ENCODE assay signal across 17 cellular contexts in genomic region chr11:99199336-99199735, GRCh38.
DNase-seq lines count a peak whose midpoint lies in the region; ATAC-seq lines count a peak whose summit lies in the region.
"Had no signal": no experiment of that assay in that cellular context is flagged by ENCODE, and none has a peak within 500 bp of the region (broad histone marks: within the 10 kb centered on the region; RNA-seq: fewer than 3 reads in every experiment).

No MANE protein-coding gene starts in this region.

- DNase-seq in left ventricle myocardium superior: peak; percentile 31
- no peak for DNase-seq in cardiac septum (ENCODE audit: low spot score)
- DNase-seq in amniotic epithelial cell (ENCODE audit: low read depth): peak; percentile 76
- DNase-seq in left lobe of liver (ENCODE audit: low spot score): peak; percentile 74
- no peak for DNase-seq in stimulated activated naive CD4-positive, alpha-beta T cell (lab: John Stamatoyannopoulos, UW)
- no peak for DNase-seq in stimulated activated CD4-positive, alpha-beta T cell treated with anti-CD3 and anti-CD28 coated beads, Interleukin-15, amount 100 ng/mL, for 24 hours
- no peak for DNase-seq in NCI-H510A (lab: John Stamatoyannopoulos, UW)
- DNase-seq: activated CD4-positive, CD25-positive, alpha-beta regulatory T cell treated with anti-CD3 and anti-CD28 coated beads, Interleukin-2, amount 50 U/mL, for 72 hours; activated CD8-positive, alpha-beta memory T cell treated with anti-CD3 and anti-CD28 coated beads, Interleukin-2, amount 10 ng/mL, durations not matched to agents 7 days and 5 days; adrenal gland; foreskin fibroblast; H7; Kasumi-1; NCI-H1436; transverse colon had no signal

- intact Hi-C loops in left ventricle myocardium superior (cut with micrococcal nuclease): no loop called here
- intact Hi-C loops in cardiac septum (cut with DNase I): no loop called here

- ATAC-seq in left ventricle myocardium superior (peak; percentile 63), left lobe of liver (peak; percentile 96), GM19467 (IDR thresholded peaks at IDR 0.05; ENCODE audit: unreplicated experiment) (no peak)
- ATAC-seq: activated CD8-positive, alpha-beta memory T cell treated with anti-CD3 and anti-CD28 coated beads, Interleukin-2, amount 10 ng/mL, durations not matched to agents 7 days and 5 days; stimulated activated effector memory CD8-positive, alpha-beta T cell treated with anti-CD3 and anti-CD28 coated beads, Interleukin-12 subunit alpha, Interleukin-12 subunit beta, amount 100 ng/mL, for 72 hours had no signal

Comparison
In these comparisons a context has a peak if more than half of its experiments do, and no peak if none do; other contexts are left out.
1. DNase-seq: peak in left ventricle myocardium superior (single experiment), amniotic epithelial cell (single experiment) and left lobe of liver (single experiment); none in cardiac septum (single experiment), stimulated activated naive CD4-positive, alpha-beta T cell (0 of 6), stimulated activated CD4-positive, alpha-beta T cell treated with anti-CD3 and anti-CD28 coated beads, Interleukin-15, amount 100 ng/mL, for 24 hours (single experiment) and NCI-H510A (single experiment).